ENCODE assay signal across 13 cellular contexts in the genomic region with DNA sequence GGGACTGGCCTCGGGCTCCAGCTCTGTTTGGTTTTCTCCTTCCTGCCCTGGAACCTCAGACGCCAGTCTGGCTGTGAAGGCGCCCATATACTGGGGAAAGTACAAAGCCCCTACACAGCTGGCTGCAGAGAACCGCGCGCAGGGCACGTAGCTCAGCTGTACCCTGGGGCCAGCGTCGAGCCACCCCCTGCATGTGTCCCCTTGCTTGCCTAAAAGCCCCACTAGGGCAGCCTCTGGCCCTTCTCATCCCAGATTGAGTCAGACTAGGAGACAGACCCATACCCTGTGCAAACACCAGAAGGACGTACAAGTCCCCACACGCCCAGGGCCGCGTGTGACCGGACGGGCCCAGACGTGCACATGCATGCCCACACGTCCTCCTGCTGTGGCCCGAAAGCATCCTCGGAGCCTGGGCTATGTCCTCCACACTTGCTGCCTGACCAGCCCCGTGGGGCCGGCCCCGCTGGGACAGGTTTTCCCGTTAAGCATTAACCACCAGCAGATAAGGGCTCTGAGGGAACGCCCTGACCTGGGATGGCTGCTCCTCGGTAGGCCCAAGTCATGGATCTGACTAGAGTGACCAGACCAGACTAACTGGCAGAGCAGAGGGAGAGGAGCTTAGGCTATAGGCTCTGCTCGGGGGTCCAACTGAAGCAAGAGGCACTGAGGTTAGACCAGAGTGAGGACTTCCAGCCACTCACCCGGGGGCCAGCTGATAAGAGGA. TPM values are rescaled to one million over a fixed set of nuclear protein-coding genes. Genes with fewer than 3 reads are reported as not detected.
DNase-seq lines count a peak whose midpoint lies in the region; ATAC-seq, FAIRE-seq and TF ChIP-seq lines count a peak whose summit lies in the region.
"Had no signal": no experiment of that assay in that cellular context is flagged by ENCODE, and none has a peak within 500 bp of the region (broad histone marks: within the 10 kb centered on the region; RNA-seq: fewer than 3 reads in every experiment).

No MANE protein-coding gene starts in this region.

- H3K4me3 ChIP-seq in H1 (ENCODE audit: extremely low read depth in 1 of 4, insufficient read depth in 2 of 4, low read depth in 3 of 4, low read length in 4 of 4) (no peak overlapping the region), trophoblast cell (ENCODE audit: low read depth, low read length) (no peak overlapping the region)

- H3K23me2 ChIP-seq in H1 (ENCODE audit: low read depth, low read length), result no peaks in the 10 kb centered on the region

- H3K4me2 ChIP-seq in H1 (ENCODE audit: insufficient read depth in 1 of 2, low read depth in 2 of 2, low read length in 2 of 2), result no peak overlapping the region
- H3K4me2 ChIP-seq in trophoblast cell (ENCODE audit: low read length), result no peak overlapping the region

- H3K9ac ChIP-seq in H1 (replicated peaks in 1 of 4; ENCODE audit: extremely low read depth in 1 of 4, low read depth in 3 of 4, low read length in 3 of 4) (no peak overlapping the region), trophoblast cell (ENCODE audit: low read length) (no peak overlapping the region)

- no peak overlapping the region for H3K27ac Mint-ChIP-seq in endothelial cell (ENCODE audit: unreplicated experiment)
- H3K27ac Mint-ChIP-seq: activated CD4-positive, alpha-beta memory T cell treated with anti-CD3 and anti-CD28 coated beads for 36 hours; IgD-negative memory B cell had no signal

- TF ChIP-seq CTCF in H1 (IDR thresholded peaks at IDR 0.05; ENCODE audit: control extremely low read depth in 1 of 3, insufficient read depth in 1 of 3, low read depth in 1 of 3, low read length in 3 of 3) (no peak), endothelial cell (IDR thresholded peaks at IDR 0.05; ENCODE audit: unreplicated experiment) (no peak)

- H2AFZ ChIP-seq in H1 (ENCODE audit: low read length) (no peak overlapping the region), trophoblast cell (ENCODE audit: insufficient read depth, low read length, poor library complexity) (no peak overlapping the region)

- H4K5ac ChIP-seq in H1 (ENCODE audit: insufficient read length, low read depth, low read length), result no peak overlapping the region

- no peaks in the 10 kb centered on the region for H3K9me3 Mint-ChIP-seq in endothelial cell (ENCODE audit: unreplicated experiment)
- H3K9me3 Mint-ChIP-seq: activated CD4-positive, alpha-beta memory T cell treated with anti-CD3 and anti-CD28 coated beads for 36 hours; IgD-negative memory B cell had no signal

- H4K8ac ChIP-seq in H1 (ENCODE audit: extremely low read depth, insufficient read depth, low read length) (peak overlapping the region; percentile 53; the same call in 1 of the 2 replicates), trophoblast cell (ENCODE audit: low read depth, low read length) (no peak overlapping the region)

- no peak for TF ChIP-seq POLR2A in H1 (IDR thresholded peaks at IDR 0.05; ENCODE audit: control extremely low read depth in 1 of 2, low read depth in 2 of 2, low read length in 2 of 2)

- no peak overlapping the region for H3K56ac ChIP-seq in H1 (replicated peaks; ENCODE audit: insufficient read length, low read depth, low read length)

- POLR2A ChIA-PET in H1 (lab: Charles Lee; ENCODE audit: partially characterized antibody), result no interaction called here

- H3K9me3 ChIP-seq in H1 (ENCODE audit: insufficient read depth in 2 of 2, low read depth in 1 of 2, low read length in 1 of 2) (no peaks in the 10 kb centered on the region), trophoblast cell (ENCODE audit: insufficient read depth, low read depth, low read length) (no peaks in the 10 kb centered on the region)

- H3K27ac ChIP-seq in H1 (ENCODE audit: low read depth, low read length), result no peak overlapping the region
- peak overlapping the region; percentile 29 for H3K27ac ChIP-seq in trophoblast cell (ENCODE audit: low read depth, low read length)
- H3K27ac ChIP-seq: brain microvascular endothelial cell had no signal

- no peak for FAIRE-seq in H1 (lab: Jason Lieb, UNC)

- no peak overlapping the region for H3K23ac ChIP-seq in H1 (ENCODE audit: insufficient read length)
- no peak overlapping the region for H3K23ac ChIP-seq in trophoblast cell (ENCODE audit: low read length)

- H3K36me3 ChIP-seq in H1 (ENCODE audit: control insufficient read depth in 2 of 4, insufficient read depth in 4 of 4, low read length in 3 of 4) (no peaks in the 10 kb centered on the region), trophoblast cell (ENCODE audit: control insufficient read depth in 1 of 2, insufficient read depth in 2 of 2, low read length in 2 of 2) (no peaks in the 10 kb centered on the region)
- H3K36me3 ChIP-seq: brain microvascular endothelial cell had no signal

- H3K79me1 ChIP-seq in H1 (ENCODE audit: low read depth, low read length), result no peaks in the 10 kb centered on the region
- H3K79me1 ChIP-seq in trophoblast cell (ENCODE audit: low read length), result peaks cover 28% of the 10 kb centered on the region

- peak; percentile 62 for DNase-seq in DMS153 treated with DMSO at 0.1 percent for 48 hours (lab: John Stamatoyannopoulos, UW; ENCODE audit: unreplicated experiment)
- peak; percentile 2 for DNase-seq in NAMALWA (ENCODE audit: low spot score)
- DNase-seq in H1 (ENCODE audit: low read depth in 1 of 2, low spot score in 2 of 2), result no peak
- peak; percentile 99 for DNase-seq in trophoblast cell
- DNase-seq in endothelial cell (ENCODE audit: low spot score), result no peak
- no peak for DNase-seq in hippocampal formation (lab: John Stamatoyannopoulos, UW)
- DNase-seq: activated CD4-positive, alpha-beta memory T cell treated with anti-CD3 and anti-CD28 coated beads for 36 hours; brain microvascular endothelial cell; foreskin fibroblast; stimulated activated CD4-positive, alpha-beta T cell treated with anti-CD3 and anti-CD28 coated beads, Interleukin-4, amount 100 ng/mL, for 24 hours had no signal

- no peaks in the 10 kb centered on the region for H4K20me1 ChIP-seq in H1 (replicated peaks in 1 of 2; ENCODE audit: control insufficient read depth in 1 of 2, insufficient read depth in 2 of 2, low read length in 2 of 2)

- H3K27me3 Mint-ChIP-seq in endothelial cell (ENCODE audit: unreplicated experiment), result peaks cover 8% of the 10 kb centered on the region

- ATAC-seq in HG02884 (IDR thresholded peaks at IDR 0.05; ENCODE audit: unreplicated experiment) (no peak), HG03457 (IDR thresholded peaks at IDR 0.05; ENCODE audit: unreplicated experiment) (no peak)

- H3K18ac ChIP-seq in H1 (ENCODE audit: extremely low read depth, low read length), result no peak overlapping the region; the same call in 1 of the 2 replicates
- no peak overlapping the region for H3K18ac ChIP-seq in trophoblast cell (ENCODE audit: low read length)

- peak overlapping the region; percentile 46; the same call in 1 of the 2 replicates for H2BK15ac ChIP-seq in H1 (ENCODE audit: low read length)

- H4K91ac ChIP-seq in H1 (replicated peaks; ENCODE audit: insufficient read length, low read length) (peak overlapping the region; percentile 5), trophoblast cell (ENCODE audit: low read depth, low read length) (peak overlapping the region; percentile 87)

- peak overlapping the region; percentile 16; the same call in 1 of the 2 replicates for H2BK5ac ChIP-seq in H1 (ENCODE audit: low read depth, low read length)
- peak overlapping the region; percentile 24 for H2BK5ac ChIP-seq in trophoblast cell (ENCODE audit: low read depth, low read length, poor library complexity)

- WGBS in H1 (ENCODE audit: extremely low coverage in 1 of 2, insufficient coverage in 1 of 2, insufficient read length in 1 of 2, insufficient replicate concordance in 2 of 2, low coverage in 1 of 2, low lambda C conversion rate in 2 of 2, missing lambda C conversion rate in 1 of 2), 2 experiments, result 88% methylated on average over 19 of the region's 27 CpGs; no CpG with 5 or more reads in 1 of the 2 experiments
- no CpG with 5 or more reads among the region's 27 CpGs for WGBS in trophoblast cell (ENCODE audit: extremely low coverage, insufficient coverage, insufficient read length)

- H4K12ac ChIP-seq in trophoblast cell (ENCODE audit: low read depth, low read length), result no peak overlapping the region

- no peaks in the 10 kb centered on the region for H3K36me3 Mint-ChIP-seq in endothelial cell (ENCODE audit: low read depth, unreplicated experiment)
- H3K36me3 Mint-ChIP-seq: activated CD4-positive, alpha-beta memory T cell treated with anti-CD3 and anti-CD28 coated beads for 36 hours; IgD-negative memory B cell had no signal

- H2AK5ac ChIP-seq in H1 (ENCODE audit: low read depth, low read length) (no peak overlapping the region), trophoblast cell (ENCODE audit: low read length) (no peak overlapping the region)

- H3K79me2 ChIP-seq in H1 (ENCODE audit: control insufficient read depth in 1 of 2, insufficient read depth in 2 of 2, low read length in 2 of 2) (no peaks in the 10 kb centered on the region), trophoblast cell (ENCODE audit: control insufficient read depth, insufficient read depth, low read length, poor library complexity) (peaks cover 3% of the 10 kb centered on the region)

- H3K4me1 Mint-ChIP-seq in endothelial cell (ENCODE audit: unreplicated experiment), result no peaks in the 10 kb centered on the region
- H3K4me1 Mint-ChIP-seq: IgD-negative memory B cell had no signal

- no peak overlapping the region for H3K4me3 Mint-ChIP-seq in endothelial cell (ENCODE audit: unreplicated experiment)
- H3K4me3 Mint-ChIP-seq: activated CD4-positive, alpha-beta memory T cell treated with anti-CD3 and anti-CD28 coated beads for 36 hours had no signal

- H3K14ac ChIP-seq in H1 (ENCODE audit: insufficient read length) (no peak overlapping the region), trophoblast cell (ENCODE audit: low read length) (peak overlapping the region; percentile 13)

- no peak overlapping the region for H2BK20ac ChIP-seq in H1 (ENCODE audit: low read length)

- peaks cover 0 to 6% (median 1%) of the 10 kb centered on the region in 4 experiments; a peak in 3 of 7 replicates for H3K27me3 ChIP-seq in H1 (replicated peaks in 1 of 4; ENCODE audit: control insufficient read depth in 3 of 4, extremely low read depth in 1 of 4, insufficient read depth in 3 of 4, low read length in 3 of 4)
- no peaks in the 10 kb centered on the region for H3K27me3 ChIP-seq in trophoblast cell (ENCODE audit: insufficient read depth, low read length)
- H3K27me3 ChIP-seq: brain microvascular endothelial cell had no signal

- CTCF ChIA-PET in H1 (lab: Charles Lee; ENCODE audit: partially characterized antibody), result interaction anchor here (0.7 to 15.8 kb wide), 13 partner anchors 15 to 336 kb away, joined by 3 to 439 read pairs (median 17); no protein-coding TSS in a partner anchor

- H2BK12ac ChIP-seq in H1 (ENCODE audit: low read depth, low read length), result peak overlapping the region; percentile 50; the same call in 1 of the 2 replicates
- peak overlapping the region; percentile 17 for H2BK12ac ChIP-seq in trophoblast cell (ENCODE audit: low read length)

- TF ChIP-seq EP300 in H1 (IDR thresholded peaks at IDR 0.05; ENCODE audit: borderline replicate concordance in 1 of 2, low read depth in 2 of 2, low read length in 2 of 2), result no peak

- H3K4me1 ChIP-seq in H1 (replicated peaks in 1 of 4; ENCODE audit: control insufficient read depth in 3 of 4, insufficient read depth in 4 of 4, low read length in 3 of 4) (peaks cover 0 to 4% (median 2%) of the 10 kb centered on the region in 4 experiments; a peak in 4 of 7 replicates), trophoblast cell (ENCODE audit: control insufficient read depth in 1 of 2, insufficient read depth in 2 of 2, low read length in 2 of 2) (peaks cover 27 to 41% of the 10 kb centered on the region in 2 experiments)

- TF ChIP-seq RAD21 in H1 (IDR thresholded peaks at IDR 0.05 in 1 of 2, conservative IDR thresholded peaks at IDR 0.05 in 1 of 2; ENCODE audit: low read depth in 2 of 2, low read length in 2 of 2), result no peak

- H2BK120ac ChIP-seq in H1 (replicated peaks; ENCODE audit: low read depth, low read length) (no peak overlapping the region), trophoblast cell (ENCODE audit: insufficient read depth, low read length, poor library complexity) (peak overlapping the region; percentile 40)

- H3K4ac ChIP-seq in H1 (replicated peaks; ENCODE audit: insufficient read length, low read depth, low read length), result no peak overlapping the region
- H3K4ac ChIP-seq in trophoblast cell (ENCODE audit: low read depth, low read length), result no peak overlapping the region

RNA-seq across cellular contexts. Expression of a gene that starts 4.1 kb away (rescaled TPM):
- not detected in 2 replicates for total RNA-seq in H1 (2021; fragmentation: NEBNext Ultra II Directional; extraction: Animal tissue kit (Norgen Biotek cat#: 25700))
- polyA plus RNA-seq in H1 (2011; rRNA removed), result not detected in 2 replicates
- not detected for polyA plus RNA-seq in H1 (2011; cell fraction: cytosol; rRNA removed)
- polyA plus RNA-seq in H1 (2011; cell fraction: nucleus; rRNA removed), result 0.27 TPM
- not detected in 4 replicates for polyA plus RNA-seq in H1 (2012, experiment 1 of 2)
- not detected for polyA plus RNA-seq in H1 (2012, experiment 2 of 2)
- polyA plus RNA-seq in H1 (2013, experiment 1 of 2), result not detected
- 0.04 TPM for polyA plus RNA-seq in H1 (2013, experiment 2 of 2)
- not detected in 2 replicates for polyA minus RNA-seq in H1 (2011; rRNA and poly(A)+ RNA removed)
- not detected for polyA minus RNA-seq in H1 (2011; cell fraction: cytosol; rRNA and poly(A)+ RNA removed)
- not detected for polyA minus RNA-seq in H1 (2011; cell fraction: nucleus; rRNA and poly(A)+ RNA removed)
- polyA plus RNA-seq in trophoblast cell (2013), result 1.1 and 1.4 TPM in 2 replicates
- not detected for total RNA-seq in endothelial cell (ENCODE audit: unreplicated experiment)
- total RNA-seq: activated CD4-positive, alpha-beta memory T cell treated with anti-CD3 and anti-CD28 coated beads for 36 hours had no signal
- polyA plus RNA-seq: IgD-negative memory B cell had no signal

RNA-seq across cellular contexts. Expression of a gene that starts 8.1 kb away (rescaled TPM):
- not detected in 2 replicates for total RNA-seq in H1 (2021; fragmentation: NEBNext Ultra II Directional; extraction: Animal tissue kit (Norgen Biotek cat#: 25700))
- 0.39 TPM in 1 of 2 replicates, not detected in the other for polyA plus RNA-seq in H1 (2011; rRNA removed)
- not detected for polyA plus RNA-seq in H1 (2011; cell fraction: cytosol; rRNA removed)
- polyA plus RNA-seq in H1 (2011; cell fraction: nucleus; rRNA removed), result 0.33 TPM
- polyA plus RNA-seq in H1 (2012, experiment 1 of 2), result 0.41 TPM in 1 of 4 replicates, not detected in the others
- polyA plus RNA-seq in H1 (2012, experiment 2 of 2), result not detected
- 0.12 TPM for polyA plus RNA-seq in H1 (2013, experiment 1 of 2)
- not detected for polyA plus RNA-seq in H1 (2013, experiment 2 of 2)
- polyA minus RNA-seq in H1 (2011; rRNA and poly(A)+ RNA removed), result not detected in 2 replicates
- polyA minus RNA-seq in H1 (2011; cell fraction: cytosol; rRNA and poly(A)+ RNA removed), result not detected
- not detected for polyA minus RNA-seq in H1 (2011; cell fraction: nucleus; rRNA and poly(A)+ RNA removed)
- polyA plus RNA-seq in trophoblast cell (2013), result 1.1 and 1.7 TPM in 2 replicates
- not detected for total RNA-seq in endothelial cell (ENCODE audit: unreplicated experiment)
- total RNA-seq: activated CD4-positive, alpha-beta memory T cell treated with anti-CD3 and anti-CD28 coated beads for 36 hours had no signal

RNA-seq across cellular contexts. Expression of a gene that starts 22.2 kb away (rescaled TPM):
- not detected in 2 replicates for total RNA-seq in H1 (2021; fragmentation: NEBNext Ultra II Directional; extraction: Animal tissue kit (Norgen Biotek cat#: 25700))
- polyA plus RNA-seq in H1 (2011; rRNA removed), result 0.03 TPM in 1 of 2 replicates, not detected in the other
- polyA plus RNA-seq in H1 (2011; cell fraction: cytosol; rRNA removed), result not detected
- polyA plus RNA-seq in H1 (2011; cell fraction: nucleus; rRNA removed), result not detected
- 0.11 TPM in 1 of 4 replicates, not detected in the others for polyA plus RNA-seq in H1 (2012, experiment 1 of 2)
- polyA plus RNA-seq in H1 (2012, experiment 2 of 2), result not detected
- 0.16 TPM for polyA plus RNA-seq in H1 (2013, experiment 1 of 2)
- polyA plus RNA-seq in H1 (2013, experiment 2 of 2), result 0.07 TPM
- not detected in 2 replicates for polyA minus RNA-seq in H1 (2011; rRNA and poly(A)+ RNA removed)
- not detected for polyA minus RNA-seq in H1 (2011; cell fraction: cytosol; rRNA and poly(A)+ RNA removed)
- not detected for polyA minus RNA-seq in H1 (2011; cell fraction: nucleus; rRNA and poly(A)+ RNA removed)
- polyA plus RNA-seq in trophoblast cell (2013), result 0.67 and 0.68 TPM in 2 replicates
- not detected for total RNA-seq in endothelial cell (ENCODE audit: unreplicated experiment)

Comparison
In these comparisons a context has a peak if more than half of its experiments do, and no peak if none do; other contexts are left out.
1. DNase-seq: peak in DMS153 treated with DMSO at 0.1 percent for 48 hours (single experiment), NAMALWA (single experiment) and trophoblast cell (2 of 2); none in H1 (0 of 2), endothelial cell (single experiment) and hippocampal formation (0 of 2).